Comparison of ENCODE assay signal across 28 cellular contexts in the genomic region with DNA sequence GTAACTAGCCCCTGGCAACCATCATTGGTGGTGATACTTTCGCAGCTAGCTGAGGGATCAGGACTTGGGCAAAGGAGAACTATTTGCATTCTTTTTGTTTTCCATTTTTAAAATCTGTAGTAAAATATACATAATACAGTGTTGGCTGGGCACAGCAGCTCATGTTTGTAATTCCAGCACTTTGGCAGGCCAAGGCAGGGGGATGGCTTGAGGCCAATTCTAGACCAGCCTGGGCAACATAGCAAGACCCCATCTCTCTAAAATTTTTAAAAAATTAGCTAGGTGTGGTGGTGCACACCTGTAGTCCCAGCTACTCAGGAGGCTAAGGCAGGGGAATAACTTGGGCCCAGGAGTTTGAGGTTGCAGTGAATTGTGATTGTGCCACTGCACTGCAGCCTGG.
"Had no signal": no experiment of that assay in that cellular context is flagged by ENCODE, and none has a peak within 500 bp of the region (broad histone marks: within the 10 kb centered on the region; RNA-seq: fewer than 3 reads in every experiment).

No MANE protein-coding gene starts in this region.

- DNase-seq: natural killer cell; occipital lobe; ovary; posterior cingulate gyrus; psoas muscle; right cardiac atrium; spleen; stimulated activated CD4-positive, alpha-beta T cell treated with anti-CD3 and anti-CD28 coated beads, Interleukin-12 subunit alpha, Interleukin-12 subunit beta, amount 100 ng/mL, for 4 hours; stimulated activated CD4-positive, alpha-beta T cell treated with anti-CD3 and anti-CD28 coated beads, Interleukin-1b, Interleukin-23, amount 100 ng/mL, for 48 hours; stimulated activated CD4-positive, alpha-beta T cell treated with anti-CD3 and anti-CD28 coated beads, Interleukin-4, amount 100 ng/mL, for 1 hour; stimulated activated CD4-positive, alpha-beta T cell treated with anti-CD3 and anti-CD28 coated beads, Interleukin-4, amount 100 ng/mL, for 4 hours; stimulated activated CD8-positive, alpha-beta memory T cell treated with anti-CD3 and anti-CD28 coated beads, Interleukin-4, amount 100 ng/mL, for 48 hours; stimulated activated naive CD4-positive, alpha-beta T cell; stimulated activated naive CD8-positive, alpha-beta T cell treated with anti-CD3 and anti-CD28 coated beads, Interleukin-15, amount 100 ng/mL, for 72 hours; stimulated activated naive CD8-positive, alpha-beta T cell treated with anti-CD3 and anti-CD28 coated beads, Interleukin-15, Interleukin-2, amounts not matched to agents 100 U/mL and 50 U/mL, for 24 hours; substantia nigra; testis; tibial artery; transverse colon; upper lobe of right lung; uterus had no signal

- ATAC-seq: natural killer cell; psoas muscle; right cardiac atrium; sciatic nerve; stimulated activated memory B cell treated with anti-CD40 and anti-IgM and Interleukin-4, amounts not matched to agents 10 μg/mL and 1 μg/mL and 100 μg/mL, for 72 hours; stimulated activated naive CD8-positive, alpha-beta T cell treated with anti-CD3 and anti-CD28 coated beads, Interleukin-15, amount 100 ng/mL, for 72 hours; stimulated activated naive CD8-positive, alpha-beta T cell treated with anti-CD3 and anti-CD28 coated beads, Interleukin-15, Interleukin-2, amounts not matched to agents 100 U/mL and 50 U/mL, for 24 hours; upper lobe of right lung had no signal

- H3K36me3 ChIP-seq: neural progenitor cell, ovary, spleen, suprapubic skin, tibial artery, transverse colon, upper lobe of right lung, uterus had no signal

- H3K9ac ChIP-seq: neural progenitor cell, parathyroid adenoma had no signal

- H3K4me3 ChIP-seq: neural progenitor cell, ovary, psoas muscle, skin epidermis, smooth muscle cell, spleen, suprapubic skin, testis, tibial artery, transverse colon, upper lobe of right lung, uterus had no signal

- H3K4me2 ChIP-seq: neural progenitor cell, smooth muscle cell had no signal

- H3K9me3 ChIP-seq: ovary, psoas muscle, spleen, suprapubic skin, testis, tibial artery, transverse colon, upper lobe of right lung, uterus had no signal

- H2AFZ ChIP-seq: neural progenitor cell, parathyroid adenoma had no signal

- H3K27me3 ChIP-seq: neural progenitor cell, ovary, spleen, suprapubic skin, testis, tibial artery, transverse colon, upper lobe of right lung, uterus had no signal

- H3K4me1 ChIP-seq: neural progenitor cell, parathyroid adenoma, psoas muscle, suprapubic skin, tibial artery, upper lobe of right lung, uterus had no signal

- H3K27ac ChIP-seq: neural progenitor cell, ovary, parathyroid adenoma, psoas muscle, skin epidermis, spleen, suprapubic skin, testis, tibial artery, transverse colon, upper lobe of right lung, uterus had no signal
